ENCODE assay signal across 8 cellular contexts in genomic region chr5:21654551-21654950, GRCh38.
"Had no signal": no experiment of that assay in that cellular context is flagged by ENCODE, and none has a peak within 500 bp of the region (broad histone marks: within the 10 kb centered on the region; RNA-seq: fewer than 3 reads in every experiment).

No MANE protein-coding gene starts in this region.

- ATAC-seq: GM12878 had no signal

- FAIRE-seq: G401.6, GM12878, GM12891, GM12892, GM18507, GM19239 had no signal

- DNase-seq: GDM1, GF-D8 had no signal

- H3K4me3 ChIP-seq: GM12878 had no signal
